1 cellular context compared by ENCODE assay signal in the genomic region with DNA sequence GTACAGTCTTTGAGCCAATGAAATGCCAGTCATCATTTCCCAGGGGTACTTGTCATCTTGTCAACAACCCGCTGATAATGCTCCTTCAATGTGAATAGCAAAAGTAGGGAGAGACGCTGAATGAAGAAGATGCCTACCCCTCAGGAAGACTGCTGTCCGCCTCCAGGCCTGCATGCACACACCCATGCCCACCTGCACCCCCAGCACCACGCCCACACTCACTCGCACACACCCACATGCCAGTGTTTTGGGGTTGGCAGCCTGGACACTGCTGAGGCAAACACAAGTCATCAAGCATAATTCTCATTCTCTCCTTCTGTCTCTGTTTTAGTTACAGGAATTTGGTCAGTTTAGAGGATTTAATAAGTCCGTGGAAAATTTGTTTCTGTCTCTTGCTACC.
TF ChIP-seq lines count a peak whose summit lies in the region.

No MANE protein-coding gene starts in this region.

TF ChIP-seq in IMR-90, 13 proteins besides CTCF, POLR2A, EP300 and RAD21 (continued from another document):
- TF ChIP-seq, protein P1, sequence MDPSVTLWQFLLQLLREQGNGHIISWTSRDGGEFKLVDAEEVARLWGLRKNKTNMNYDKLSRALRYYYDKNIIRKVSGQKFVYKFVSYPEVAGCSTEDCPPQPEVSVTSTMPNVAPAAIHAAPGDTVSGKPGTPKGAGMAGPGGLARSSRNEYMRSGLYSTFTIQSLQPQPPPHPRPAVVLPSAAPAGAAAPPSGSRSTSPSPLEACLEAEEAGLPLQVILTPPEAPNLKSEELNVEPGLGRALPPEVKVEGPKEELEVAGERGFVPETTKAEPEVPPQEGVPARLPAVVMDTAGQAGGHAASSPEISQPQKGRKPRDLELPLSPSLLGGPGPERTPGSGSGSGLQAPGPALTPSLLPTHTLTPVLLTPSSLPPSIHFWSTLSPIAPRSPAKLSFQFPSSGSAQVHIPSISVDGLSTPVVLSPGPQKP (IDR thresholded peaks at IDR 0.05; ENCODE audit: borderline replicate concordance, low read depth, low read length) = no peak
- TF ChIP-seq MAFK (IDR thresholded peaks at IDR 0.05; ENCODE audit: low read depth, low read length) = no peak
- TF ChIP-seq, protein P2, sequence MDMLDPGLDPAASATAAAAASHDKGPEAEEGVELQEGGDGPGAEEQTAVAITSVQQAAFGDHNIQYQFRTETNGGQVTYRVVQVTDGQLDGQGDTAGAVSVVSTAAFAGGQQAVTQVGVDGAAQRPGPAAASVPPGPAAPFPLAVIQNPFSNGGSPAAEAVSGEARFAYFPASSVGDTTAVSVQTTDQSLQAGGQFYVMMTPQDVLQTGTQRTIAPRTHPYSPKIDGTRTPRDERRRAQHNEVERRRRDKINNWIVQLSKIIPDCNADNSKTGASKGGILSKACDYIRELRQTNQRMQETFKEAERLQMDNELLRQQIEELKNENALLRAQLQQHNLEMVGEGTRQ (IDR thresholded peaks at IDR 0.05; ENCODE audit: low read depth, low read length) = no peak
- TF ChIP-seq NFE2L2 (IDR thresholded peaks at IDR 0.05; ENCODE audit: low read depth, low read length) = no peak
- TF ChIP-seq RFX5 (IDR thresholded peaks at IDR 0.05; ENCODE audit: low read depth, low read length) = no peak
